ENCODE assay signal across 21 cellular contexts in genomic region chr14:24389266-24389855, GRCh38. TPM values are rescaled to one million over a fixed set of nuclear protein-coding genes. Genes with fewer than 3 reads are reported as not detected.
DNase-seq lines count a peak whose midpoint lies in the region; ATAC-seq and TF ChIP-seq lines count a peak whose summit lies in the region.
"Had no signal": no experiment of that assay in that cellular context is flagged by ENCODE, and none has a peak within 500 bp of the region (broad histone marks: within the 10 kb centered on the region; RNA-seq: fewer than 3 reads in every experiment).

No MANE protein-coding gene starts in this region.

- H4K91ac ChIP-seq in mesenchymal stem cell (ENCODE audit: low read length), result no peak overlapping the region

- WGBS in mesenchymal stem cell, result 47% methylated on average over 8 of the region's 10 CpGs

- H3K4me3 ChIP-seq in fibroblast of lung (replicated peaks in 1 of 4; ENCODE audit: control extremely low read depth in 1 of 4, insufficient read depth in 1 of 4, low read depth in 3 of 4, low read length in 4 of 4), result no peak overlapping the region
- H3K4me3 ChIP-seq in mesenchymal stem cell (ENCODE audit: insufficient read depth in 1 of 2, low read depth in 1 of 2, low read length in 2 of 2), result no peak overlapping the region
- H3K4me3 ChIP-seq: body of pancreas, lower lobe of right lung, psoas muscle had no signal

- no peaks in the 10 kb centered on the region for H4K20me1 ChIP-seq in fibroblast of lung (ENCODE audit: control insufficient read depth, extremely low read depth, insufficient read depth, low read length)

- H2AFZ ChIP-seq in fibroblast of lung (ENCODE audit: low read length) (peak overlapping the region; percentile 20), mesenchymal stem cell (ENCODE audit: low read depth, low read length) (no peak overlapping the region)

- no peak overlapping the region for H3K27ac ChIP-seq in fibroblast of lung (ENCODE audit: insufficient read depth, low read length)
- no peak overlapping the region for H3K27ac ChIP-seq in mesenchymal stem cell (ENCODE audit: low read length, poor library complexity, severe bottlenecking)
- H3K27ac ChIP-seq: body of pancreas, lower lobe of right lung, psoas muscle had no signal

- H3K27me3 ChIP-seq in fibroblast of lung (ENCODE audit: control insufficient read depth, insufficient read depth, low read length) (no peaks in the 10 kb centered on the region), mesenchymal stem cell (ENCODE audit: control insufficient read depth in 1 of 2, insufficient read depth in 1 of 2, low read length in 2 of 2) (peaks cover 0 to 32% of the 10 kb centered on the region in 2 experiments)
- H3K27me3 ChIP-seq: body of pancreas had no signal

- H3K9me3 ChIP-seq in fibroblast of lung (ENCODE audit: control insufficient read depth, insufficient read depth, low read depth, low read length) (no peaks in the 10 kb centered on the region), mesenchymal stem cell (ENCODE audit: control insufficient read depth, low read length) (no peaks in the 10 kb centered on the region)
- H3K9me3 ChIP-seq: body of pancreas, lower lobe of right lung, psoas muscle had no signal

- no peak overlapping the region for H3K23ac ChIP-seq in mesenchymal stem cell (ENCODE audit: low read length in 2 of 2)

- no peak overlapping the region for H2BK120ac ChIP-seq in mesenchymal stem cell (ENCODE audit: low read depth, low read length)

- H2BK12ac ChIP-seq in mesenchymal stem cell (ENCODE audit: low read length in 2 of 2), result no peak overlapping the region

- no peak overlapping the region for H3K9ac ChIP-seq in fibroblast of lung (ENCODE audit: insufficient read depth, low read length)
- H3K9ac ChIP-seq in mesenchymal stem cell (ENCODE audit: low read length), result no peak overlapping the region

- no peaks in the 10 kb centered on the region for H3K79me2 ChIP-seq in fibroblast of lung (ENCODE audit: control insufficient read depth, insufficient read depth, low read length)

- H4K8ac ChIP-seq in mesenchymal stem cell (ENCODE audit: low read length), result no peak overlapping the region

- no peak overlapping the region for H3K4ac ChIP-seq in mesenchymal stem cell (ENCODE audit: low read depth in 1 of 2, low read length in 2 of 2)

- peak overlapping the region in 1 of 2 experiments; percentile 3 for H3K18ac ChIP-seq in mesenchymal stem cell (ENCODE audit: low read depth in 1 of 2, low read length in 2 of 2)

- H3K4me2 ChIP-seq in fibroblast of lung (ENCODE audit: extremely low read depth, insufficient read depth, low read length) (peak overlapping the region; percentile 48), mesenchymal stem cell (ENCODE audit: low read length, poor library complexity, severe bottlenecking) (no peak overlapping the region)

- H3K4me1 ChIP-seq in fibroblast of lung (ENCODE audit: control insufficient read depth, extremely low read depth, insufficient read depth, low read length) (peaks cover 7% of the 10 kb centered on the region), mesenchymal stem cell (ENCODE audit: control insufficient read depth, insufficient read depth, low read depth, low read length) (peaks cover 5% of the 10 kb centered on the region)
- H3K4me1 ChIP-seq: psoas muscle had no signal

- DNase-seq in EH (ENCODE audit: low read depth) (peak; percentile 70), RPMI7951 (ENCODE audit: low read depth) (peak; percentile 35), fibroblast of lung (ENCODE audit: low read depth in 2 of 2) (peak; percentile 36 to 63), mesenchymal stem cell (peak; percentile 44), SW480 (ENCODE audit: low spot score) (no peak), omental fat pad (ENCODE audit: low spot score) (no peak), HT-29 (ENCODE audit: low spot score) (no peak), D341Med (ENCODE audit: low spot score) (no peak)
- DNase-seq: activated CD4-positive, alpha-beta T cell treated with anti-CD3 and anti-CD28 coated beads, Interleukin-2, amount 10 ng/mL, durations not matched to agents 24 days and 14 days; activated naive CD4-positive, alpha-beta T cell; body of pancreas; CD4-positive, alpha-beta T cell; DMS79; lower lobe of right lung; naive thymus-derived CD8-positive, alpha-beta T cell; NCI-H446; psoas muscle; SHP77 treated with DMSO at 0.1 percent for 48 hours; stimulated activated naive CD8-positive, alpha-beta T cell treated with anti-CD3 and anti-CD28 coated beads, Interleukin-15, Interleukin-2, amounts not matched to agents 100 U/mL and 50 U/mL, for 24 hours; T1000 had no signal

- no peak overlapping the region for H3K14ac ChIP-seq in mesenchymal stem cell (ENCODE audit: low read length in 2 of 2)

- ATAC-seq in omental fat pad (ENCODE audit: low FRiP score), result no peak
- ATAC-seq: body of pancreas; lower lobe of right lung; naive thymus-derived CD8-positive, alpha-beta T cell; psoas muscle; stimulated activated naive CD8-positive, alpha-beta T cell treated with anti-CD3 and anti-CD28 coated beads, Interleukin-15, Interleukin-2, amounts not matched to agents 100 U/mL and 50 U/mL, for 24 hours had no signal

- H3K36me3 ChIP-seq in fibroblast of lung (ENCODE audit: control insufficient read depth, insufficient read depth, low read length), result no peaks in the 10 kb centered on the region
- H3K36me3 ChIP-seq in mesenchymal stem cell (ENCODE audit: control insufficient read depth in 1 of 2, insufficient read depth in 2 of 2, low read depth in 1 of 2, low read length in 2 of 2), result no peaks in the 10 kb centered on the region
- H3K36me3 ChIP-seq: lower lobe of right lung had no signal

- TF ChIP-seq CTCF in fibroblast of lung (conservative IDR thresholded peaks at IDR 0.05 in 1 of 2, IDR thresholded peaks at IDR 0.05 in 1 of 2; ENCODE audit: low read depth in 1 of 2, low read length in 2 of 2), result no peak
- no peak for TF ChIP-seq CTCF in omental fat pad (IDR thresholded peaks at IDR 0.05)

- H2BK15ac ChIP-seq in mesenchymal stem cell (ENCODE audit: low read depth, poor library complexity, severe bottlenecking), result no peak overlapping the region

- no peak overlapping the region for H2AK5ac ChIP-seq in mesenchymal stem cell (ENCODE audit: low read length, severe bottlenecking)

- H3K79me1 ChIP-seq in mesenchymal stem cell (replicated peaks; ENCODE audit: low read length, poor library complexity, severe bottlenecking), result no peaks in the 10 kb centered on the region

- no peak overlapping the region for H2BK5ac ChIP-seq in mesenchymal stem cell (ENCODE audit: low read depth, low read length, poor library complexity, severe bottlenecking)

RNA-seq across cellular contexts. Expression of gene NYNRIN, which starts 9.4 kb away (rescaled TPM):
- 0.36 and 0.39 TPM in 2 replicates for total RNA-seq in RPMI7951 (2014; rRNA removed; shearing (Covaris generic))
- total RNA-seq in fibroblast of lung, result 8.2 and 16.2 TPM in 2 replicates
- 7.2 and 7.7 TPM in 2 replicates for polyA plus RNA-seq in fibroblast of lung
- polyA plus RNA-seq in fibroblast of lung (2012), result 7.5 and 10.6 TPM in 2 replicates
- 33.7 and 51.2 TPM in 2 replicates for polyA minus RNA-seq in fibroblast of lung (ENCODE audit: low replicate concordance)
- 13.6 TPM for polyA plus RNA-seq in mesenchymal stem cell (2013, experiment 1 of 2)
- 12.7 TPM for polyA plus RNA-seq in mesenchymal stem cell (2013, experiment 2 of 2)
- 10 to 100 TPM in 3 of 4 donors, 1 to 10 TPM in 1; 4.6 to 24.9 (median 13.0) TPM for total RNA-seq in omental fat pad
- total RNA-seq in HT-29 (2014; rRNA removed; shearing (Covaris generic)), result 21.3 and 25.1 TPM in 2 replicates
- total RNA-seq: activated CD4-positive, alpha-beta T cell treated with anti-CD3 and anti-CD28 coated beads, Interleukin-2, amount 10 ng/mL, durations not matched to agents 24 days and 14 days had no signal

RNA-seq across cellular contexts. Expression of gene NFATC4, which starts 21.4 kb away (rescaled TPM):
- 10.6 and 13.1 TPM in 2 replicates for total RNA-seq in RPMI7951 (2014; rRNA removed; shearing (Covaris generic))
- total RNA-seq in fibroblast of lung (33.1 and 59.9 TPM in 2 replicates), omental fat pad (10 to 100 TPM in 3 of 4 donors, 1 to 10 TPM in 1; 9.2 to 53.3 (median 23.3) TPM)
- 23.8 and 27.1 TPM in 2 replicates for polyA plus RNA-seq in fibroblast of lung
- 65.3 and 70.8 TPM in 2 replicates for polyA plus RNA-seq in fibroblast of lung (2012)
- 118 and 136 TPM in 2 replicates for polyA minus RNA-seq in fibroblast of lung (ENCODE audit: low replicate concordance)
- 51.4 TPM for polyA plus RNA-seq in mesenchymal stem cell (2013, experiment 1 of 2)
- polyA plus RNA-seq in mesenchymal stem cell (2013, experiment 2 of 2), result 48.4 TPM
- total RNA-seq in HT-29 (2014; rRNA removed; shearing (Covaris generic)), result 2.9 and 4.3 TPM in 2 replicates
- total RNA-seq: activated CD4-positive, alpha-beta T cell treated with anti-CD3 and anti-CD28 coated beads, Interleukin-2, amount 10 ng/mL, durations not matched to agents 24 days and 14 days; CD4-positive, alpha-beta T cell; naive thymus-derived CD8-positive, alpha-beta T cell had no signal
- polyA plus RNA-seq: naive thymus-derived CD8-positive, alpha-beta T cell had no signal

RNA-seq across cellular contexts. Expression of gene CBLN3, which starts 40.1 kb away (rescaled TPM):
- 0.72 and 1.3 TPM in 2 replicates for total RNA-seq in RPMI7951 (2014; rRNA removed; shearing (Covaris generic))
- total RNA-seq in fibroblast of lung, result 2.6 and 5.3 TPM in 2 replicates
- polyA plus RNA-seq in fibroblast of lung, result 2.6 and 2.7 TPM in 2 replicates
- polyA plus RNA-seq in fibroblast of lung (2012), result 3.2 and 4.9 TPM in 2 replicates
- polyA minus RNA-seq in fibroblast of lung (ENCODE audit: low replicate concordance), result 1.6 and 11.8 TPM in 2 replicates
- 3.3 TPM for polyA plus RNA-seq in mesenchymal stem cell (2013, experiment 1 of 2)
- 3.6 TPM for polyA plus RNA-seq in mesenchymal stem cell (2013, experiment 2 of 2)
- total RNA-seq in omental fat pad, result 1 to 10 TPM; 1.2 to 4.4 (median 2.8) TPM
- total RNA-seq in HT-29 (2014; rRNA removed; shearing (Covaris generic)), result 0.70 and 2.5 TPM in 2 replicates

RNA-seq across cellular contexts. Expression of gene KHNYN, which starts 40.4 kb away (rescaled TPM):
- 18.4 and 23.1 TPM in 2 replicates for total RNA-seq in RPMI7951 (2014; rRNA removed; shearing (Covaris generic))
- total RNA-seq in fibroblast of lung (55.2 and 61.1 TPM in 2 replicates), omental fat pad (10 to 100 TPM; 32.1 to 77.1 (median 43.5) TPM)
- 12.2 and 14.6 TPM in 2 replicates for polyA plus RNA-seq in fibroblast of lung
- 23.3 and 23.5 TPM in 2 replicates for polyA plus RNA-seq in fibroblast of lung (2012)
- 27.4 and 33.6 TPM in 2 replicates for polyA minus RNA-seq in fibroblast of lung (ENCODE audit: low replicate concordance)
- 23.6 TPM for polyA plus RNA-seq in mesenchymal stem cell (2013, experiment 1 of 2)
- polyA plus RNA-seq in mesenchymal stem cell (2013, experiment 2 of 2), result 24.0 TPM
- 60.6 and 72.2 TPM in 2 replicates for total RNA-seq in HT-29 (2014; rRNA removed; shearing (Covaris generic))

RNA-seq across cellular contexts. Expression of gene RIPK3, which starts 49.6 kb away (rescaled TPM):
- 0.60 and 1.3 TPM in 2 replicates for total RNA-seq in RPMI7951 (2014; rRNA removed; shearing (Covaris generic))
- total RNA-seq in fibroblast of lung (0.26 and 0.33 TPM in 2 replicates), omental fat pad (10 to 100 TPM in 2 of 4 donors, 1 to 10 TPM in 2; 9.0 to 18.0 (median 13.2) TPM)
- polyA plus RNA-seq in fibroblast of lung, result 0.20 and 0.34 TPM in 2 replicates
- polyA plus RNA-seq in fibroblast of lung (2012), result 0.09 and 0.33 TPM in 2 replicates
- polyA minus RNA-seq in fibroblast of lung (ENCODE audit: low replicate concordance), result not detected in 2 replicates
- 3.3 TPM for polyA plus RNA-seq in mesenchymal stem cell (2013, experiment 1 of 2)
- polyA plus RNA-seq in mesenchymal stem cell (2013, experiment 2 of 2), result 2.8 TPM
- total RNA-seq in HT-29 (2014; rRNA removed; shearing (Covaris generic)), result 20.7 and 24.9 TPM in 2 replicates
- total RNA-seq: LHCN-M2 had no signal

Comparison
In these comparisons a context has a peak if more than half of its experiments do, and no peak if none do; other contexts are left out.
1. DNase-seq: peak in EH (single experiment), RPMI7951 (single experiment), fibroblast of lung (2 of 2) and mesenchymal stem cell (single experiment); none in SW480 (single experiment), omental fat pad (single experiment), HT-29 (single experiment) and D341Med (single experiment).